Comparison of ENCODE assay signal across 9 cellular contexts in genomic region chr22:45673482-45674175, GRCh38. TPM values are rescaled to one million over a fixed set of nuclear protein-coding genes. Genes with fewer than 3 reads are reported as not detected.
DNase-seq lines count a peak whose midpoint lies in the region; ATAC-seq, FAIRE-seq and TF ChIP-seq lines count a peak whose summit lies in the region.
"Had no signal": no experiment of that assay in that cellular context is flagged by ENCODE, and none has a peak within 500 bp of the region (broad histone marks: within the 10 kb centered on the region; RNA-seq: fewer than 3 reads in every experiment).

No MANE protein-coding gene starts in this region.

- no peak for TF ChIP-seq CTCF in brain (conservative IDR thresholded peaks at IDR 0.05)
- TF ChIP-seq CTCF in osteoblast (IDR thresholded peaks at IDR 0.05; ENCODE audit: extremely low read depth, low read depth, low read length) = no peak

- H3K79me2 ChIP-seq in osteoblast (ENCODE audit: insufficient read depth, low read length) = peaks cover 72% of the 10 kb centered on the region

- H3K9me3 ChIP-seq in osteoblast (ENCODE audit: low read depth, low read length) = no peaks in the 10 kb centered on the region

- peak overlapping the region in 3 of 5 experiments; percentile 91 to 97 (median 93) for H3K27ac Mint-ChIP-seq in brain

- no peaks in the 10 kb centered on the region for H3K27me3 ChIP-seq in osteoblast (ENCODE audit: insufficient read depth, low read length)

- H3K9me3 Mint-ChIP-seq in brain = no peaks in the 10 kb centered on the region

- DNase-seq in GM12891 (ENCODE audit: insufficient read length, low spot score) = no peak
- DNase-seq in NOMO-1 treated with DMSO at 0.1 percent for 48 hours (lab: John Stamatoyannopoulos, UW; ENCODE audit: unreplicated experiment) = peak; percentile 79
- no peak for DNase-seq in osteoblast (ENCODE audit: insufficient read length, low spot score, missing footprints)
- DNase-seq in SHP77 treated with DMSO at 0.1 percent for 48 hours (lab: John Stamatoyannopoulos, UW) = no peak
- DNase-seq in epidermal melanocyte (ENCODE audit: insufficient read length, low spot score) = no peak

- H3K27me3 Mint-ChIP-seq in brain = no peaks in the 10 kb centered on the region

- H2AFZ ChIP-seq in osteoblast (ENCODE audit: low read length) = no peak overlapping the region

- H4K20me1 ChIP-seq in osteoblast (ENCODE audit: insufficient read depth, low read length) = peaks cover 36% of the 10 kb centered on the region

- H3K4me3 ChIP-seq in osteoblast (ENCODE audit: insufficient read depth, low read length) = peak overlapping the region; percentile 95

- peak overlapping the region; percentile 94 to 97 (median 95) for H3K4me3 Mint-ChIP-seq in brain

- H3K4me2 ChIP-seq in osteoblast (ENCODE audit: insufficient read depth, low read length) = peak overlapping the region; percentile 95

- H3K36me3 ChIP-seq in osteoblast (ENCODE audit: insufficient read depth, low read length) = peaks cover 7% of the 10 kb centered on the region

- ATAC-seq in HG03378 (IDR thresholded peaks at IDR 0.05; ENCODE audit: unreplicated experiment) = no peak
- ATAC-seq in HG02870 (IDR thresholded peaks at IDR 0.05; ENCODE audit: unreplicated experiment) = no peak

- FAIRE-seq in GM12891 (lab: Jason Lieb, UNC) = peak; percentile 69
- FAIRE-seq: endometrium had no signal

- peaks cover 32% of the 10 kb centered on the region for H3K4me1 ChIP-seq in osteoblast (ENCODE audit: insufficient read depth, low read length)

- TF ChIP-seq POLR2A in GM12891 (IDR thresholded peaks at IDR 0.05; ENCODE audit: low read depth, low read length) = no peak

- peaks cover 37% of the 10 kb centered on the region for H3K36me3 Mint-ChIP-seq in brain

- peak overlapping the region; percentile 8 for H3K27ac ChIP-seq in osteoblast (ENCODE audit: low read depth, low read length)

- H3K4me1 Mint-ChIP-seq in brain = peaks cover 48% of the 10 kb centered on the region

TF ChIP-seq in GM12891, 5 proteins besides CTCF, POLR2A, EP300 and RAD21:
- TF ChIP-seq POLR2AphosphoS5 (IDR thresholded peaks at IDR 0.05; ENCODE audit: low read depth, low read length) (no peak), TAF1 (IDR thresholded peaks at IDR 0.05; ENCODE audit: low read depth, low read length) (no peak), POU2F2 (IDR thresholded peaks at IDR 0.05; ENCODE audit: low read depth, low read length) (no peak), SPI1 (IDR thresholded peaks at IDR 0.05; ENCODE audit: low read depth, low read length) (peak; percentile 35; the same call in 1 of the 2 replicates)

RNA-seq across cellular contexts. Expression of gene ATXN10, which starts 2.0 kb away (rescaled TPM):
- polyA plus RNA-seq in GM12891 (2012; ENCODE audit: low read depth, missing spikeins) = 118 TPM
- 170 TPM for polyA plus RNA-seq in brain (ENCODE audit: insufficient read depth, low read depth, low replicate concordance)
- 130 and 138 TPM in 2 replicates for total RNA-seq in osteoblast
